8 cellular contexts compared by ENCODE assay signal in genomic region chr20:36591854-36592641, GRCh38. TPM values are rescaled to one million over a fixed set of nuclear protein-coding genes. Genes with fewer than 3 reads are reported as not detected.
DNase-seq lines count a peak whose midpoint lies in the region; ATAC-seq and TF ChIP-seq lines count a peak whose summit lies in the region.

No MANE protein-coding gene starts in this region.

- H3K36me3 ChIP-seq in NT2/D1 (ENCODE audit: insufficient read depth, insufficient read length, low read length) (peaks cover 69% of the 10 kb centered on the region), hepatocyte (replicated peaks; ENCODE audit: insufficient read depth, low read depth) (no peaks in the 10 kb centered on the region)

- DNase-seq in EL (peak; percentile 49), NT2/D1 (ENCODE audit: low read depth, low spot score) (no peak), hepatocyte (ENCODE audit: low spot score) (peak; percentile 57), NCI-H1694 (lab: John Stamatoyannopoulos, UW) (no peak), occipital lobe (lab: John Stamatoyannopoulos, UW) (no peak)
- DNase-seq in activated naive CD4-positive, alpha-beta T cell treated with Interleukin-2 at 50 U/mL for 16 hours, result peak; percentile 66
- no peak for DNase-seq in stimulated activated effector memory CD8-positive, alpha-beta T cell treated with anti-CD3 and anti-CD28 coated beads, Interleukin-12 subunit alpha, Interleukin-12 subunit beta, amount 100 ng/mL, for 72 hours (ENCODE audit: low spot score in 2 of 2)

- H3K27me3 ChIP-seq in NT2/D1 (ENCODE audit: insufficient read depth, insufficient read length) (no peaks in the 10 kb centered on the region), hepatocyte (no peaks in the 10 kb centered on the region)

- WGBS in hepatocyte (ENCODE audit: low lambda C conversion rate, missing lambda C conversion rate), result 78% methylated on average over 9 of the region's 9 CpGs

- H3K27ac ChIP-seq in hepatocyte, result peak overlapping the region; percentile 15

- peaks cover 91% of the 10 kb centered on the region for H3K36me3 Mint-ChIP-seq in stimulated activated effector memory CD8-positive, alpha-beta T cell treated with anti-CD3 and anti-CD28 coated beads, Interleukin-12 subunit alpha, Interleukin-12 subunit beta, amount 100 ng/mL, for 72 hours

- H3K9me3 Mint-ChIP-seq in stimulated activated effector memory CD8-positive, alpha-beta T cell treated with anti-CD3 and anti-CD28 coated beads, Interleukin-12 subunit alpha, Interleukin-12 subunit beta, amount 100 ng/mL, for 72 hours, result no peaks in the 10 kb centered on the region

- H3K79me2 ChIP-seq in hepatocyte, result no peaks in the 10 kb centered on the region

- H3K9me2 ChIP-seq in hepatocyte (replicated peaks; ENCODE audit: insufficient read depth), result no peaks in the 10 kb centered on the region

- no peak overlapping the region for H3K4me2 ChIP-seq in hepatocyte

- H3K4me3 ChIP-seq in NT2/D1 (ENCODE audit: insufficient read length, low read depth) (no peak overlapping the region), hepatocyte (no peak overlapping the region)

- peak overlapping the region; percentile 69 for H3K27ac Mint-ChIP-seq in stimulated activated effector memory CD8-positive, alpha-beta T cell treated with anti-CD3 and anti-CD28 coated beads, Interleukin-12 subunit alpha, Interleukin-12 subunit beta, amount 100 ng/mL, for 72 hours

- peak overlapping the region; percentile 31 for H3K4me3 Mint-ChIP-seq in stimulated activated effector memory CD8-positive, alpha-beta T cell treated with anti-CD3 and anti-CD28 coated beads, Interleukin-12 subunit alpha, Interleukin-12 subunit beta, amount 100 ng/mL, for 72 hours

- peak; percentile 54 for TF ChIP-seq CTCF in hepatocyte (IDR thresholded peaks at IDR 0.05; ENCODE audit: poor library complexity)

- H3K9me3 ChIP-seq in NT2/D1 (ENCODE audit: insufficient read depth, low read length) (peaks cover 11% of the 10 kb centered on the region; the same call in 1 of the 2 replicates), hepatocyte (ENCODE audit: low read depth) (no peaks in the 10 kb centered on the region)

- H3K4me1 ChIP-seq in NT2/D1 (ENCODE audit: insufficient read depth, insufficient read length) (peaks cover 17% of the 10 kb centered on the region), hepatocyte (ENCODE audit: insufficient read depth) (no peaks in the 10 kb centered on the region)

- peaks cover 2% of the 10 kb centered on the region for H4K20me1 ChIP-seq in hepatocyte (ENCODE audit: insufficient read depth, poor library complexity, severe bottlenecking)

- peak overlapping the region; percentile 37 for H3K9ac ChIP-seq in NT2/D1 (ENCODE audit: insufficient read length, low read depth)

- ATAC-seq in stimulated activated effector memory CD8-positive, alpha-beta T cell treated with anti-CD3 and anti-CD28 coated beads, Interleukin-12 subunit alpha, Interleukin-12 subunit beta, amount 100 ng/mL, for 72 hours, result peak; percentile 55
- no peak for ATAC-seq in GM18861 (IDR thresholded peaks at IDR 0.05; ENCODE audit: unreplicated experiment)

- H3K4me1 Mint-ChIP-seq in stimulated activated effector memory CD8-positive, alpha-beta T cell treated with anti-CD3 and anti-CD28 coated beads, Interleukin-12 subunit alpha, Interleukin-12 subunit beta, amount 100 ng/mL, for 72 hours, result peaks cover 67% of the 10 kb centered on the region

- H2AFZ ChIP-seq in hepatocyte, result no peak overlapping the region

RNA-seq across cellular contexts. Expression of gene RAB5IF, which starts 13.5 kb away (rescaled TPM):
- 130 and 134 TPM in 2 replicates for total RNA-seq in hepatocyte
- 198 and 202 TPM in 2 replicates for polyA plus RNA-seq in hepatocyte
- total RNA-seq in occipital lobe, result 25.0 TPM

RNA-seq across cellular contexts. Expression of gene TGIF2, which starts 18.7 kb away (rescaled TPM):
- 27.0 and 30.6 TPM in 2 replicates for total RNA-seq in hepatocyte
- polyA plus RNA-seq in hepatocyte, result 32.4 and 38.5 TPM in 2 replicates
- 11.5 TPM for total RNA-seq in occipital lobe

RNA-seq across cellular contexts. Expression of gene MYL9, which starts 50.7 kb away (rescaled TPM):
- 31.8 and 46.0 TPM in 2 replicates for total RNA-seq in hepatocyte
- polyA plus RNA-seq in hepatocyte, result 169 and 175 TPM in 2 replicates
- 0.78 TPM for total RNA-seq in occipital lobe

RNA-seq across cellular contexts. Expression of gene SLA2, which starts 53.9 kb away (rescaled TPM):
- total RNA-seq in hepatocyte (not detected in 2 replicates), occipital lobe (not detected)
- 0.15 TPM in 1 of 2 replicates, not detected in the other for polyA plus RNA-seq in hepatocyte

Comparison
In these comparisons a context has a peak if more than half of its experiments do, and no peak if none do; other contexts are left out.
1. DNase-seq: peak in EL (single experiment), activated naive CD4-positive, alpha-beta T cell treated with Interleukin-2 at 50 U/mL for 16 hours (single experiment) and hepatocyte (single experiment); none in NT2/D1 (single experiment), stimulated activated effector memory CD8-positive, alpha-beta T cell treated with anti-CD3 and anti-CD28 coated beads, Interleukin-12 subunit alpha, Interleukin-12 subunit beta, amount 100 ng/mL, for 72 hours (0 of 2), NCI-H1694 (single experiment) and occipital lobe (single experiment).
2. RNA of gene MYL9, which starts 50.7 kb away (total RNA-seq): 31.8 to 46.0 TPM in hepatocyte; 0.78 TPM in occipital lobe (single experiment); every median in the first group is over 10 times any median in the second.